ENCODE assay signal across 11 cellular contexts in genomic region chr10:122127943-122128342, GRCh38.
A peak's percentile ranks its signal among the peaks of the same experiment; 100 is the strongest.
DNase-seq lines count a peak whose midpoint lies in the region; ATAC-seq, FAIRE-seq and TF ChIP-seq lines count a peak whose summit lies in the region.
"Had no signal": no experiment of that assay in that cellular context is flagged by ENCODE, and none has a peak within 500 bp of the region (broad histone marks: within the 10 kb centered on the region; RNA-seq: fewer than 3 reads in every experiment).

No MANE protein-coding gene starts in this region.

- DNase-seq in NCI-H2171 treated with DMSO at 0.1 percent for 48 hours (lab: John Stamatoyannopoulos, UW) = peak; percentile 11
- no peak for DNase-seq in NCI-H2171 (lab: John Stamatoyannopoulos, UW)
- peak; percentile 78 for DNase-seq in endothelial cell of umbilical vein (ENCODE audit: low read depth, low spot score)
- peak; percentile 36 for DNase-seq in urothelium cell line (ENCODE audit: low spot score)
- DNase-seq in activated gamma-delta T cell (lab: John Stamatoyannopoulos, UW) = no peak
- DNase-seq: activated CD4-positive, alpha-beta T cell treated with anti-CD3 and anti-CD28 coated beads, Interleukin-2, amount 10 ng/mL, durations not matched to agents 7 days and 5 days; NCI-H1105 treated with DMSO at 0.1 percent for 48 hours; SHP77 had no signal

- ATAC-seq in GM21381 (IDR thresholded peaks at IDR 0.05; ENCODE audit: unreplicated experiment) (no peak), HG03097 (IDR thresholded peaks at IDR 0.05; ENCODE audit: low FRiP score, unreplicated experiment) (no peak)

- no peaks in the 10 kb centered on the region for H4K20me1 ChIP-seq in endothelial cell of umbilical vein (replicated peaks; ENCODE audit: control insufficient read depth, extremely low read depth, insufficient read depth, low read length)

- peak overlapping the region; percentile 77 for H3K9ac ChIP-seq in endothelial cell of umbilical vein (replicated peaks; ENCODE audit: extremely low read depth, insufficient read depth, low read length)
- H3K9ac ChIP-seq in muscle layer of colon (ENCODE audit: low read length) = peak overlapping the region; percentile 49

- H3K36me3 ChIP-seq in endothelial cell of umbilical vein (ENCODE audit: control insufficient read depth in 2 of 2, extremely low read depth in 1 of 2, insufficient read depth in 2 of 2, low read length in 2 of 2) (no peaks in the 10 kb centered on the region), muscle layer of colon (ENCODE audit: insufficient read depth, low read length) (peaks cover under 1% of the 10 kb centered on the region)

- H3K79me2 ChIP-seq in endothelial cell of umbilical vein (ENCODE audit: control insufficient read depth, insufficient read depth, low read length) = peaks cover 33% of the 10 kb centered on the region

- TF ChIP-seq CTCF in endothelial cell of umbilical vein (IDR thresholded peaks at IDR 0.05; ENCODE audit: extremely low read depth in 1 of 2, insufficient read depth in 1 of 2, low read depth in 1 of 2, low read length in 2 of 2) = no peak

- no peaks in the 10 kb centered on the region for H3K27me3 ChIP-seq in endothelial cell of umbilical vein (ENCODE audit: control insufficient read depth in 2 of 2, insufficient read depth in 2 of 2, low read length in 2 of 2)
- no peaks in the 10 kb centered on the region for H3K27me3 ChIP-seq in muscle layer of colon (ENCODE audit: control insufficient read depth in 1 of 2, insufficient read depth in 2 of 2, low read length in 2 of 2)

- H3K4me3 ChIP-seq in endothelial cell of umbilical vein (replicated peaks in 1 of 3; ENCODE audit: insufficient read depth in 1 of 3, low read depth in 1 of 3, low read length in 3 of 3) (peak overlapping the region in 2 of 3 experiments; percentile 3 to 47), muscle layer of colon (ENCODE audit: low read depth in 1 of 2, low read length in 2 of 2) (peak overlapping the region in 1 of 2 donors; percentile 58)

- intact Hi-C loops in endothelial cell of umbilical vein (cut with micrococcal nuclease) = loop anchor here (1.0 to 5.0 kb wide), 4 partner anchors 12 to 76 kb away; no protein-coding TSS in a partner anchor

- CTCF ChIA-PET in endothelial cell of umbilical vein (lab: Charles Lee) = interaction anchor here (0.9 to 4.4 kb wide), 6 partner anchors 9 to 140 kb away, joined by 3 to 35 read pairs (median 11); no protein-coding TSS in a partner anchor

- H3K9me3 ChIP-seq in endothelial cell of umbilical vein (replicated peaks; ENCODE audit: control insufficient read depth, insufficient read depth, low read length) (no peaks in the 10 kb centered on the region), muscle layer of colon (ENCODE audit: low read length) (no peaks in the 10 kb centered on the region)

- H2AFZ ChIP-seq in endothelial cell of umbilical vein (ENCODE audit: low read depth, low read length) = no peak overlapping the region

- H3K27ac ChIP-seq in endothelial cell of umbilical vein (ENCODE audit: insufficient read depth, low read depth, low read length) (peak overlapping the region; percentile 77), muscle layer of colon (ENCODE audit: low read depth, low read length) (peak overlapping the region; percentile 93)

- dilution Hi-C loops in endothelial cell of umbilical vein (cut with MboI; ENCODE audit: extremely low pct_ligation_motif_present, low sequenced_read_pairs) = no loop called here

- TF ChIP-seq POLR2A in endothelial cell of umbilical vein (IDR thresholded peaks at IDR 0.05; ENCODE audit: low read depth, low read length) = no peak

- TSS peak; percentile 18 for BruUV-seq in endothelial cell of umbilical vein (replicated peaks; lab: Mats Ljungman, UMichigan)

- POLR2A ChIA-PET in endothelial cell of umbilical vein (lab: Charles Lee) = interaction anchor here (1.6 kb wide), 1 partner anchor 15 kb away, joined by 5 read pairs; no protein-coding TSS in a partner anchor

- peaks cover 23% of the 10 kb centered on the region for H3K4me1 ChIP-seq in endothelial cell of umbilical vein (ENCODE audit: control insufficient read depth, extremely low read depth, insufficient read depth, low read length)
- peaks cover 54% of the 10 kb centered on the region for H3K4me1 ChIP-seq in muscle layer of colon (ENCODE audit: insufficient read depth, low read length)

- peak; percentile 49 for FAIRE-seq in endothelial cell of umbilical vein (lab: Jason Lieb, UNC)
- FAIRE-seq in urothelium cell line (lab: Jason Lieb, UNC) = no peak

- H3K9me1 ChIP-seq in endothelial cell of umbilical vein (replicated peaks; ENCODE audit: control insufficient read depth, extremely low read depth, insufficient read depth, low read length) = no peaks in the 10 kb centered on the region

- peak overlapping the region; percentile 88 for H3K4me2 ChIP-seq in endothelial cell of umbilical vein (ENCODE audit: insufficient read depth, low read length)

TF ChIP-seq in endothelial cell of umbilical vein, 7 proteins besides CTCF, POLR2A, EP300 and RAD21:
- TF ChIP-seq EZH2 (IDR thresholded peaks at IDR 0.05; ENCODE audit: borderline replicate concordance, low read depth, low read length, severe bottlenecking) = no peak
- no peak for TF ChIP-seq FOS (IDR thresholded peaks at IDR 0.05; ENCODE audit: borderline replicate concordance, insufficient read depth, low read length)
- no peak for TF ChIP-seq JUN (IDR thresholded peaks at IDR 0.05; ENCODE audit: borderline replicate concordance, insufficient read depth, insufficient read length, low read depth)
- no peak for TF ChIP-seq MYC (IDR thresholded peaks at IDR 0.05; ENCODE audit: low read depth, low read length)
- TF ChIP-seq POLR2AphosphoS5 (IDR thresholded peaks at IDR 0.05; ENCODE audit: insufficient read depth, low read depth, low read length) = no peak
- TF ChIP-seq GATA2 (IDR thresholded peaks at IDR 0.05; ENCODE audit: insufficient read depth, insufficient read length, low read depth, low read length) = no peak
- no peak for TF ChIP-seq MAX (IDR thresholded peaks at IDR 0.05; ENCODE audit: insufficient read depth, insufficient read length)

Comparison
In these comparisons a context has a peak if more than half of its experiments do, and no peak if none do; other contexts are left out.
1. DNase-seq: peak in NCI-H2171 treated with DMSO at 0.1 percent for 48 hours (single experiment), endothelial cell of umbilical vein (single experiment) and urothelium cell line (single experiment); none in NCI-H2171 (single experiment) and activated gamma-delta T cell (single experiment).